ENCODE assay signal across 8 cellular contexts in genomic region chr4:153153339-153153851, GRCh38. TPM values are rescaled to one million over a fixed set of nuclear protein-coding genes. Genes with fewer than 3 reads are reported as not detected.
A peak's percentile ranks its signal among the peaks of the same experiment; 100 is the strongest.
DNase-seq lines count a peak whose midpoint lies in the region; ATAC-seq, FAIRE-seq and TF ChIP-seq lines count a peak whose summit lies in the region.

No MANE protein-coding gene starts in this region.

- H3K27ac Mint-ChIP-seq in HFFc6 (peak overlapping the region; percentile 68), chondrocyte (ENCODE audit: unreplicated experiment) (peak overlapping the region; percentile 83)

- H3K4me1 Mint-ChIP-seq in HFFc6 (ENCODE audit: low read depth) (peaks cover 29% of the 10 kb centered on the region), chondrocyte (ENCODE audit: low read depth) (peaks cover 29% of the 10 kb centered on the region)

- H3K36me3 Mint-ChIP-seq in HFFc6 (ENCODE audit: low read depth): no peaks in the 10 kb centered on the region
- no peaks in the 10 kb centered on the region for H3K36me3 Mint-ChIP-seq in chondrocyte (ENCODE audit: low read depth)

- ATAC-seq in left lobe of liver: peak; percentile 82
- no peak for ATAC-seq in HG02970 (IDR thresholded peaks at IDR 0.05; ENCODE audit: low FRiP score, unreplicated experiment)

- TF ChIP-seq CTCF in HFFc6 (IDR thresholded peaks at IDR 0.05): peak; percentile 15; the same call in 1 of the 2 replicates
- peak; percentile 35 for TF ChIP-seq CTCF in chondrocyte (IDR thresholded peaks at IDR 0.05)

- peak; percentile 41 for DNase-seq in GM12891 (ENCODE audit: insufficient read length, low spot score)
- no peak for DNase-seq in HFFc6
- peak; percentile 49 for DNase-seq in NCI-H146 treated with DMSO at 0.1 percent for 48 hours (lab: John Stamatoyannopoulos, UW; ENCODE audit: unreplicated experiment)
- peak; percentile 59 for DNase-seq in activated CD4-positive, alpha-beta T cell treated with anti-CD3 and anti-CD28 coated beads for 1 hour
- no peak for DNase-seq in chondrocyte (ENCODE audit: low spot score)
- no peak for DNase-seq in left lobe of liver (ENCODE audit: low spot score)
- DNase-seq in stimulated activated CD4-positive, alpha-beta T cell treated with anti-CD3 and anti-CD28 coated beads, Interleukin-2, amount 100 ng/mL, for 48 hours: peak; percentile 59 to 62

- H3K9me3 Mint-ChIP-seq in HFFc6 (no peaks in the 10 kb centered on the region), chondrocyte (ENCODE audit: low read depth) (no peaks in the 10 kb centered on the region)

- no peak for TF ChIP-seq POLR2A in GM12891 (IDR thresholded peaks at IDR 0.05; ENCODE audit: low read depth, low read length)

- FAIRE-seq in GM12891 (lab: Jason Lieb, UNC): peak; percentile 23

- H3K27me3 Mint-ChIP-seq in HFFc6 (ENCODE audit: insufficient read depth) (peaks cover 2% of the 10 kb centered on the region), chondrocyte (ENCODE audit: low read depth) (no peaks in the 10 kb centered on the region)

- H3K4me3 Mint-ChIP-seq in HFFc6 (peak overlapping the region; percentile 91), chondrocyte (ENCODE audit: unreplicated experiment) (peak overlapping the region; percentile 84)

TF ChIP-seq in GM12891, 5 proteins besides CTCF, POLR2A, EP300 and RAD21:
- no peak for TF ChIP-seq POLR2AphosphoS5 (IDR thresholded peaks at IDR 0.05; ENCODE audit: low read depth, low read length)
- TF ChIP-seq SPI1 (IDR thresholded peaks at IDR 0.05; ENCODE audit: low read depth, low read length): no peak
- no peak for TF ChIP-seq TAF1 (IDR thresholded peaks at IDR 0.05; ENCODE audit: low read depth, low read length)
- TF ChIP-seq PAX5 (IDR thresholded peaks at IDR 0.05; ENCODE audit: insufficient read depth, low read length, severe bottlenecking): no peak
- TF ChIP-seq POU2F2 (IDR thresholded peaks at IDR 0.05; ENCODE audit: low read depth, low read length): no peak

RNA-seq across cellular contexts. Expression of gene TRIM2, which starts 50.8 kb away (rescaled TPM):
- 0.54 TPM for polyA plus RNA-seq in GM12891 (2012; ENCODE audit: low read depth, missing spikeins)
- total RNA-seq in HFFc6 (2021; fragmentation: NEBNext Ultra II Directional; extraction: Animal tissue kit (Norgen Biotek cat#: 25700)): 10 to 100 TPM; 32.3 to 39.6 (median 34.9) TPM
- total RNA-seq in chondrocyte: 18.2 to 25.8 TPM (median 19.1 TPM) in 3 replicates
- 10.8 TPM for total RNA-seq in left lobe of liver

Comparison
In these comparisons a context has a peak if more than half of its experiments do, and no peak if none do; other contexts are left out.
1. DNase-seq: peak in GM12891 (single experiment), NCI-H146 treated with DMSO at 0.1 percent for 48 hours (single experiment), activated CD4-positive, alpha-beta T cell treated with anti-CD3 and anti-CD28 coated beads for 1 hour (single experiment) and stimulated activated CD4-positive, alpha-beta T cell treated with anti-CD3 and anti-CD28 coated beads, Interleukin-2, amount 100 ng/mL, for 48 hours (2 of 2); none in HFFc6 (single experiment), chondrocyte (single experiment) and left lobe of liver (single experiment).